In genomic region chr11:106959386-106959785, GRCh38 we compare ENCODE assay signal across 1 cellular context.
TF ChIP-seq lines count a peak whose summit lies in the region.

No MANE protein-coding gene starts in this region.

TF ChIP-seq in H1, 55 proteins besides CTCF, POLR2A, EP300 and RAD21:
- TF ChIP-seq EGR1 (IDR thresholded peaks at IDR 0.05; ENCODE audit: borderline replicate concordance, low read depth, low read length) (no peak), RBBP5 (IDR thresholded peaks at IDR 0.05; ENCODE audit: borderline replicate concordance, low read depth, low read length) (no peak), BRCA1 (IDR thresholded peaks at IDR 0.05; ENCODE audit: low read depth, low read length) (no peak), BACH1 (IDR thresholded peaks at IDR 0.05; ENCODE audit: low read length) (no peak), EZH2 (IDR thresholded peaks at IDR 0.05; ENCODE audit: low read depth, low read length, severe bottlenecking) (no peak), TAF7 (optimal IDR thresholded peaks at IDR 0.05; ENCODE audit: borderline replicate concordance, low read depth, low read length) (no peak), ATF3 (IDR thresholded peaks at IDR 0.05; ENCODE audit: insufficient read depth, low read depth, low read length) (no peak), SP1 (IDR thresholded peaks at IDR 0.05; ENCODE audit: low read depth, low read length) (no peak), POU5F1 (IDR thresholded peaks at IDR 0.05; ENCODE audit: low read depth, low read length) (no peak), PHF8 (conservative IDR thresholded peaks at IDR 0.05; ENCODE audit: low read depth, low read length) (no peak), CHD2 (IDR thresholded peaks at IDR 0.05; ENCODE audit: low read length) (no peak), KDM5A (IDR thresholded peaks at IDR 0.05; ENCODE audit: low read length) (no peak), TBP (IDR thresholded peaks at IDR 0.05; ENCODE audit: low read depth, low read length) (no peak)
- TF ChIP-seq, protein P1, sequence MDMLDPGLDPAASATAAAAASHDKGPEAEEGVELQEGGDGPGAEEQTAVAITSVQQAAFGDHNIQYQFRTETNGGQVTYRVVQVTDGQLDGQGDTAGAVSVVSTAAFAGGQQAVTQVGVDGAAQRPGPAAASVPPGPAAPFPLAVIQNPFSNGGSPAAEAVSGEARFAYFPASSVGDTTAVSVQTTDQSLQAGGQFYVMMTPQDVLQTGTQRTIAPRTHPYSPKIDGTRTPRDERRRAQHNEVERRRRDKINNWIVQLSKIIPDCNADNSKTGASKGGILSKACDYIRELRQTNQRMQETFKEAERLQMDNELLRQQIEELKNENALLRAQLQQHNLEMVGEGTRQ (IDR thresholded peaks at IDR 0.05; ENCODE audit: low read length), result no peak
- TF ChIP-seq, protein P2, sequence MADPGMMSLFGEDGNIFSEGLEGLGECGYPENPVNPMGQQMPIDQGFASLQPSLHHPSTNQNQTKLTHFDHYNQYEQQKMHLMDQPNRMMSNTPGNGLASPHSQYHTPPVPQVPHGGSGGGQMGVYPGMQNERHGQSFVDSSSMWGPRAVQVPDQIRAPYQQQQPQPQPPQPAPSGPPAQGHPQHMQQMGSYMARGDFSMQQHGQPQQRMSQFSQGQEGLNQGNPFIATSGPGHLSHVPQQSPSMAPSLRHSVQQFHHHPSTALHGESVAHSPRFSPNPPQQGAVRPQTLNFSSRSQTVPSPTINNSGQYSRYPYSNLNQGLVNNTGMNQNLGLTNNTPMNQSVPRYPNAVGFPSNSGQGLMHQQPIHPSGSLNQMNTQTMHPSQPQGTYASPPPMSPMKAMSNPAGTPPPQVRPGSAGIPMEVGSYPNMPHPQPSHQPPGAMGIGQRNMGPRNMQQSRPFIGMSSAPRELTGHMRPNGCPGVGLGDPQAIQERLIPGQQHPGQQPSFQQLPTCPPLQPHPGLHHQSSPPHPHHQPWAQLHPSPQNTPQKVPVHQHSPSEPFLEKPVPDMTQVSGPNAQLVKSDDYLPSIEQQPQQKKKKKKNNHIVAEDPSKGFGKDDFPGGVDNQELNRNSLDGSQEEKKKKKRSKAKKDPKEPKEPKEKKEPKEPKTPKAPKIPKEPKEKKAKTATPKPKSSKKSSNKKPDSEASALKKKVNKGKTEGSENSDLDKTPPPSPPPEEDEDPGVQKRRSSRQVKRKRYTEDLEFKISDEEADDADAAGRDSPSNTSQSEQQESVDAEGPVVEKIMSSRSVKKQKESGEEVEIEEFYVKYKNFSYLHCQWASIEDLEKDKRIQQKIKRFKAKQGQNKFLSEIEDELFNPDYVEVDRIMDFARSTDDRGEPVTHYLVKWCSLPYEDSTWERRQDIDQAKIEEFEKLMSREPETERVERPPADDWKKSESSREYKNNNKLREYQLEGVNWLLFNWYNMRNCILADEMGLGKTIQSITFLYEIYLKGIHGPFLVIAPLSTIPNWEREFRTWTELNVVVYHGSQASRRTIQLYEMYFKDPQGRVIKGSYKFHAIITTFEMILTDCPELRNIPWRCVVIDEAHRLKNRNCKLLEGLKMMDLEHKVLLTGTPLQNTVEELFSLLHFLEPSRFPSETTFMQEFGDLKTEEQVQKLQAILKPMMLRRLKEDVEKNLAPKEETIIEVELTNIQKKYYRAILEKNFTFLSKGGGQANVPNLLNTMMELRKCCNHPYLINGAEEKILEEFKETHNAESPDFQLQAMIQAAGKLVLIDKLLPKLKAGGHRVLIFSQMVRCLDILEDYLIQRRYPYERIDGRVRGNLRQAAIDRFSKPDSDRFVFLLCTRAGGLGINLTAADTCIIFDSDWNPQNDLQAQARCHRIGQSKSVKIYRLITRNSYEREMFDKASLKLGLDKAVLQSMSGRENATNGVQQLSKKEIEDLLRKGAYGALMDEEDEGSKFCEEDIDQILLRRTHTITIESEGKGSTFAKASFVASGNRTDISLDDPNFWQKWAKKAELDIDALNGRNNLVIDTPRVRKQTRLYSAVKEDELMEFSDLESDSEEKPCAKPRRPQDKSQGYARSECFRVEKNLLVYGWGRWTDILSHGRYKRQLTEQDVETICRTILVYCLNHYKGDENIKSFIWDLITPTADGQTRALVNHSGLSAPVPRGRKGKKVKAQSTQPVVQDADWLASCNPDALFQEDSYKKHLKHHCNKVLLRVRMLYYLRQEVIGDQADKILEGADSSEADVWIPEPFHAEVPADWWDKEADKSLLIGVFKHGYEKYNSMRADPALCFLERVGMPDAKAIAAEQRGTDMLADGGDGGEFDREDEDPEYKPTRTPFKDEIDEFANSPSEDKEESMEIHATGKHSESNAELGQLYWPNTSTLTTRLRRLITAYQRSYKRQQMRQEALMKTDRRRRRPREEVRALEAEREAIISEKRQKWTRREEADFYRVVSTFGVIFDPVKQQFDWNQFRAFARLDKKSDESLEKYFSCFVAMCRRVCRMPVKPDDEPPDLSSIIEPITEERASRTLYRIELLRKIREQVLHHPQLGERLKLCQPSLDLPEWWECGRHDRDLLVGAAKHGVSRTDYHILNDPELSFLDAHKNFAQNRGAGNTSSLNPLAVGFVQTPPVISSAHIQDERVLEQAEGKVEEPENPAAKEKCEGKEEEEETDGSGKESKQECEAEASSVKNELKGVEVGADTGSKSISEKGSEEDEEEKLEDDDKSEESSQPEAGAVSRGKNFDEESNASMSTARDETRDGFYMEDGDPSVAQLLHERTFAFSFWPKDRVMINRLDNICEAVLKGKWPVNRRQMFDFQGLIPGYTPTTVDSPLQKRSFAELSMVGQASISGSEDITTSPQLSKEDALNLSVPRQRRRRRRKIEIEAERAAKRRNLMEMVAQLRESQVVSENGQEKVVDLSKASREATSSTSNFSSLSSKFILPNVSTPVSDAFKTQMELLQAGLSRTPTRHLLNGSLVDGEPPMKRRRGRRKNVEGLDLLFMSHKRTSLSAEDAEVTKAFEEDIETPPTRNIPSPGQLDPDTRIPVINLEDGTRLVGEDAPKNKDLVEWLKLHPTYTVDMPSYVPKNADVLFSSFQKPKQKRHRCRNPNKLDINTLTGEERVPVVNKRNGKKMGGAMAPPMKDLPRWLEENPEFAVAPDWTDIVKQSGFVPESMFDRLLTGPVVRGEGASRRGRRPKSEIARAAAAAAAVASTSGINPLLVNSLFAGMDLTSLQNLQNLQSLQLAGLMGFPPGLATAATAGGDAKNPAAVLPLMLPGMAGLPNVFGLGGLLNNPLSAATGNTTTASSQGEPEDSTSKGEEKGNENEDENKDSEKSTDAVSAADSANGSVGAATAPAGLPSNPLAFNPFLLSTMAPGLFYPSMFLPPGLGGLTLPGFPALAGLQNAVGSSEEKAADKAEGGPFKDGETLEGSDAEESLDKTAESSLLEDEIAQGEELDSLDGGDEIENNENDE (IDR thresholded peaks at IDR 0.05; ENCODE audit: insufficient replicate concordance, low read length), result no peak
